In the genomic region with DNA sequence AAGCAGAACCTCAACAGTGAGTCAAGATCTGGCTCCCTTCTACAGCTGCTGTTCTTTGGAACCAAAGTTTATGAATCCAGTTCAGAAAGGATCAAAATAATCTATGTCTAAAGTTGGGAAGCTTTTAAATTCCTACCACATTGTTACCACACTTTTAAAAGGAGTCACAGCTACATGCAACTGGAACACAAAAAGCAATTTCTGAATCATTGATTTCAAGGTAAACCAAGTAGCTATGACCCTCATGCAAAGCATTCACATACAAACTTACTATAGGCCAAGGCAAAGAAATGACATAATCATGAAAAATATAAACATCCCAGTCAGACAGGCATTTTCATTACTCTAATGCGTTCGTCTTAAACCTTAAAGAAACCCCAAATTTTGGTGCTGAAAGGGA, we compare ENCODE assay signal across 24 cellular contexts. TPM values are rescaled to one million over a fixed set of nuclear protein-coding genes. Genes with fewer than 3 reads are reported as not detected.
A peak's percentile ranks its signal among the peaks of the same experiment; 100 is the strongest.
DNase-seq lines count a peak whose midpoint lies in the region; ATAC-seq, FAIRE-seq and TF ChIP-seq lines count a peak whose summit lies in the region.
"Had no signal": no experiment of that assay in that cellular context is flagged by ENCODE, and none has a peak within 500 bp of the region (broad histone marks: within the 10 kb centered on the region; RNA-seq: fewer than 3 reads in every experiment).

No MANE protein-coding gene starts in this region.

- no peaks in the 10 kb centered on the region for H3K27me3 ChIP-seq in PC-9 (ENCODE audit: insufficient read depth, low read depth)
- no peaks in the 10 kb centered on the region for H3K27me3 ChIP-seq in hepatocyte
- no peaks in the 10 kb centered on the region for H3K27me3 ChIP-seq in smooth muscle cell (ENCODE audit: low read depth)
- peaks cover 5 to 49% of the 10 kb centered on the region in 2 experiments; a peak in 4 of 5 replicates for H3K27me3 ChIP-seq in HepG2 (ENCODE audit: control insufficient read depth in 1 of 2, insufficient read depth in 2 of 2, low read length in 2 of 2)
- H3K27me3 ChIP-seq: tibial nerve had no signal

- CTCF ChIA-PET in HEK293 (lab: Yijun Ruan, JAX) = interaction anchor here (0.6 to 2.4 kb wide), 23 partner anchors 11 to 933 kb away, joined by 3 to 24 read pairs (median 5); no protein-coding TSS in a partner anchor
- CTCF ChIA-PET in PC-9 (lab: Charles Lee) = no interaction called here
- CTCF ChIA-PET in HepG2 (lab: Yijun Ruan, JAX; ENCODE audit: low intra/inter-chr PET ratio, low total read pairs) = no interaction called here

- peaks cover 18% of the 10 kb centered on the region for H3F3A ChIP-seq in PC-9 (ENCODE audit: insufficient read depth, low read depth)
- H3F3A ChIP-seq in smooth muscle cell (ENCODE audit: low read depth) = peaks cover 20% of the 10 kb centered on the region

- H3K27ac ChIP-seq in HEK293 (ENCODE audit: extremely low read depth, low read depth, low read length) (no peak overlapping the region), PC-9 (peak overlapping the region; percentile 92), hepatocyte (peak overlapping the region; percentile 3), smooth muscle cell (ENCODE audit: low read depth) (peak overlapping the region; percentile 68), HepG2 (ENCODE audit: extremely low read length, insufficient read depth, low read length) (no peak overlapping the region)
- H3K27ac ChIP-seq: colonic mucosa had no signal

- H3K79me2 ChIP-seq in PC-9 (ENCODE audit: low read depth) (no peaks in the 10 kb centered on the region), hepatocyte (peaks cover 70% of the 10 kb centered on the region), smooth muscle cell (ENCODE audit: low read depth) (peaks cover 83% of the 10 kb centered on the region), HepG2 (ENCODE audit: insufficient read depth, low read length) (no peaks in the 10 kb centered on the region)

- TF ChIP-seq CTCF in HEK293 (tag by site-specific recombination; IDR thresholded peaks at IDR 0.05) (no peak), PC-9 (conservative IDR thresholded peaks at IDR 0.05) (no peak), hepatocyte (IDR thresholded peaks at IDR 0.05; ENCODE audit: poor library complexity) (no peak), smooth muscle cell (IDR thresholded peaks at IDR 0.05; ENCODE audit: borderline replicate concordance, insufficient read depth, poor library complexity, severe bottlenecking) (no peak), HepG2 (CRISPR knock-in tag; IDR thresholded peaks at IDR 0.05) (no peak)

- no peak overlapping the region for H3K4me3 ChIP-seq in HEK293 (ENCODE audit: low read depth, low read length)
- H3K4me3 ChIP-seq in PC-9 = no peak overlapping the region
- H3K4me3 ChIP-seq in hepatocyte = no peak overlapping the region
- H3K4me3 ChIP-seq in smooth muscle cell = peak overlapping the region; percentile 91
- H3K4me3 ChIP-seq in HepG2 (replicated peaks in 1 of 3; ENCODE audit: insufficient read depth in 1 of 3, low read depth in 2 of 3, low read length in 3 of 3) = no peak overlapping the region
- H3K4me3 ChIP-seq: colonic mucosa had no signal

- no peak for ATAC-seq in HepG2
- ATAC-seq: activated T-cell treated with anti-CD3 and anti-CD28 coated beads, Interleukin-2, amount 50 U/mL, for 4 hours; left ventricle myocardium superior; natural killer cell had no signal

- in situ Hi-C loops in HepG2 (cut with HindIII; ENCODE audit: extremely low pct_ligation_motif_present, low pct_unique_long_range_greater_than_20kb) = no loop called here

- intact Hi-C loops in PC-9 (cut with micrococcal nuclease; ENCODE audit: unreplicated experiment) (no loop called here), HepG2 (cut with micrococcal nuclease; ENCODE audit: unreplicated experiment) (loop anchor here (1.0 kb wide), 1 partner anchor 20 kb away; no protein-coding TSS in a partner anchor)

- H4K20me1 ChIP-seq in PC-9 (ENCODE audit: insufficient read depth) (no peaks in the 10 kb centered on the region), hepatocyte (ENCODE audit: insufficient read depth, poor library complexity, severe bottlenecking) (peaks cover 6% of the 10 kb centered on the region), smooth muscle cell (ENCODE audit: low read depth) (peaks cover 34% of the 10 kb centered on the region), HepG2 (ENCODE audit: insufficient read depth, low read length) (no peaks in the 10 kb centered on the region)

- TF ChIP-seq EP300 in HepG2 (IDR thresholded peaks at IDR 0.05; ENCODE audit: low read depth in 2 of 2, low read length in 2 of 2) = no peak
- no peak for TF ChIP-seq EP300 in HepG2 (CRISPR knock-in tag; IDR thresholded peaks at IDR 0.05; ENCODE audit: borderline replicate concordance)

- H3K9me3 ChIP-seq in HEK293 (ENCODE audit: control insufficient read depth, insufficient read depth, low read depth, low read length) = no peaks in the 10 kb centered on the region
- H3K9me3 ChIP-seq in PC-9 (ENCODE audit: insufficient read depth, low read depth) = no peaks in the 10 kb centered on the region
- H3K9me3 ChIP-seq in hepatocyte (ENCODE audit: low read depth) = no peaks in the 10 kb centered on the region
- H3K9me3 ChIP-seq in smooth muscle cell (replicated peaks; ENCODE audit: low read depth) = no peaks in the 10 kb centered on the region
- H3K9me3 ChIP-seq in HepG2 (ENCODE audit: low read length) = no peaks in the 10 kb centered on the region
- H3K9me3 ChIP-seq: Caco-2, colonic mucosa, tibial nerve had no signal

- H3K9ac ChIP-seq in smooth muscle cell (ENCODE audit: low read depth) (peak overlapping the region; percentile 32), HepG2 (ENCODE audit: insufficient read depth, low read depth, low read length) (no peak overlapping the region)

- TF ChIP-seq RAD21 in HepG2 (CRISPR knock-in tag; IDR thresholded peaks at IDR 0.05) = no peak

- POLR2A ChIA-PET in HEK293 (lab: Yijun Ruan, JAX) = interaction anchor here (1.4 to 1.6 kb wide), 2 partner anchors 26 to 89 kb away, joined by 3 to 6 read pairs; no protein-coding TSS in a partner anchor
- POLR2A ChIA-PET in PC-9 (lab: Charles Lee; ENCODE audit: unreplicated experiment) = no interaction called here
- POLR2A ChIA-PET in HepG2 (lab: Yijun Ruan, JAX) = no interaction called here

- WGBS in hepatocyte (ENCODE audit: low lambda C conversion rate, missing lambda C conversion rate) = 72% methylated on average over 2 of the region's 2 CpGs
- WGBS in smooth muscle cell (ENCODE audit: low lambda C conversion rate) = 41% methylated on average over 2 of the region's 2 CpGs
- 0% methylated on average over 2 of the region's 2 CpGs for WGBS in HepG2 (ENCODE audit: low lambda C conversion rate)

- peak overlapping the region; percentile 70 for H3K4me2 ChIP-seq in PC-9
- peak overlapping the region; percentile 77 for H3K4me2 ChIP-seq in hepatocyte
- H3K4me2 ChIP-seq in smooth muscle cell = peak overlapping the region; percentile 91
- H3K4me2 ChIP-seq in HepG2 (ENCODE audit: low read depth, low read length) = no peak overlapping the region

- no TSS peak for BruUV-seq in PC-9 (replicated peaks; lab: Mats Ljungman, UMichigan)
- no TSS peak for BruUV-seq in HepG2 (replicated peaks; lab: Mats Ljungman, UMichigan)

- H2AFZ ChIP-seq in PC-9 (no peak overlapping the region), hepatocyte (no peak overlapping the region), smooth muscle cell (ENCODE audit: low read depth) (no peak overlapping the region), HepG2 (ENCODE audit: low read length) (no peak overlapping the region)

- no peaks in the 10 kb centered on the region for H3K9me2 ChIP-seq in PC-9 (ENCODE audit: insufficient read depth)
- no peaks in the 10 kb centered on the region for H3K9me2 ChIP-seq in hepatocyte (replicated peaks; ENCODE audit: insufficient read depth)

- H3K36me3 ChIP-seq in HEK293 (ENCODE audit: control insufficient read depth in 2 of 2, insufficient read depth in 1 of 2, low read length in 2 of 2) (no peaks in the 10 kb centered on the region), PC-9 (ENCODE audit: low read depth) (no peaks in the 10 kb centered on the region), hepatocyte (replicated peaks; ENCODE audit: insufficient read depth, low read depth) (no peaks in the 10 kb centered on the region), smooth muscle cell (ENCODE audit: low read depth) (no peaks in the 10 kb centered on the region), HepG2 (replicated peaks in 1 of 2; ENCODE audit: control insufficient read depth in 1 of 2, insufficient read depth in 2 of 2, low read length in 2 of 2) (no peaks in the 10 kb centered on the region)
- H3K36me3 ChIP-seq: colonic mucosa, tibial nerve had no signal

- no peak for TF ChIP-seq POLR2A in HepG2 (IDR thresholded peaks at IDR 0.05; ENCODE audit: insufficient read depth in 1 of 2, low read depth in 2 of 2, low read length in 2 of 2)

- DNase-seq in PC-9 = no peak
- no peak for DNase-seq in hepatocyte (ENCODE audit: low spot score)
- DNase-seq in smooth muscle cell (lab: John Stamatoyannopoulos, UW; ENCODE audit: unreplicated experiment) = no peak
- DNase-seq in HepG2 (ENCODE audit: low spot score) = no peak
- no peak for DNase-seq in NCI-H69 (lab: John Stamatoyannopoulos, UW)
- DNase-seq in hippocampal formation (lab: John Stamatoyannopoulos, UW) = no peak
- DNase-seq: activated CD4-positive, alpha-beta T cell treated with anti-CD3 and anti-CD28 coated beads for 48 hours; activated naive CD4-positive, alpha-beta T cell treated with Interleukin-2 at 50 U/mL for 16 hours; activated T-cell treated with anti-CD3 and anti-CD28 coated beads, Interleukin-2, amount 50 U/mL, for 4 hours; C1 segment of cervical spinal cord; Caco-2; colonic mucosa; DMS79 treated with DMSO at 0.1 percent for 48 hours; left ventricle myocardium superior; natural killer cell; NCI-H1436; NCI-H446 treated with DMSO at 0.1 percent for 48 hours; retina; Right ventricle myocardium superior; stimulated activated CD4-positive, alpha-beta T cell treated with anti-CD3 and anti-CD28 coated beads, Interleukin-2, amount 100 ng/mL, for 24 hours had no signal

- no peak for FAIRE-seq in HepG2 (lab: Jason Lieb, UNC)
- FAIRE-seq: bronchial epithelial cell, H54 had no signal

- H3K4me1 ChIP-seq in HEK293 (ENCODE audit: control insufficient read depth, insufficient read depth, low read length) (peaks cover 32% of the 10 kb centered on the region), PC-9 (replicated peaks; ENCODE audit: insufficient read depth) (peaks cover 20% of the 10 kb centered on the region), hepatocyte (ENCODE audit: insufficient read depth) (peaks cover 19% of the 10 kb centered on the region), smooth muscle cell (ENCODE audit: low read depth) (peaks cover 36% of the 10 kb centered on the region), HepG2 (ENCODE audit: insufficient read depth, low read length) (no peaks in the 10 kb centered on the region)

RNA-seq across cellular contexts. Expression of a gene that starts 3.5 kb away (rescaled TPM):
- not detected in 2 replicates for total RNA-seq in PC-9 (2021)
- total RNA-seq in hepatocyte = 35.9 and 50.1 TPM in 2 replicates
- 21.6 and 27.6 TPM in 2 replicates for polyA plus RNA-seq in hepatocyte
- 37.0 and 37.2 TPM in 2 replicates for total RNA-seq in smooth muscle cell
- 14.9 and 18.9 TPM in 2 replicates for polyA plus RNA-seq in smooth muscle cell
- total RNA-seq in HepG2 (2016; rRNA removed; fragmentation: Illumina TruSeq; extraction: Trizol) = 0.03 TPM in 1 of 2 replicates, not detected in the other
- not detected in 2 replicates for total RNA-seq in HepG2 (2016; cell fraction: cytosol; rRNA removed; fragmentation: Illumina TruSeq; extraction: Trizol; ENCODE audit: low read depth)
- total RNA-seq in HepG2 (2016; cell fraction: insoluble cytoplasmic fraction; rRNA removed; fragmentation: Illumina TruSeq; extraction: Trizol) = not detected in 2 replicates
- 0.03 TPM in 1 of 2 replicates, not detected in the other for total RNA-seq in HepG2 (2016; cell fraction: membrane; rRNA removed; fragmentation: Illumina TruSeq; extraction: Trizol)
- total RNA-seq in HepG2 (2016; cell fraction: nucleus; rRNA removed; fragmentation: Illumina TruSeq; extraction: Trizol) = not detected in 2 replicates
- 0.01 and 0.03 TPM in 2 replicates for polyA plus RNA-seq in HepG2 (2011; rRNA removed)
- 0.01 TPM in 1 of 2 replicates, not detected in the other for polyA plus RNA-seq in HepG2 (2011; cell fraction: cytosol; rRNA removed)
- 0.05 TPM in 1 of 2 replicates, not detected in the other for polyA plus RNA-seq in HepG2 (2011; cell fraction: nucleus; rRNA removed)
- not detected in 2 replicates for polyA plus RNA-seq in HepG2 (2012)
- not detected in 2 replicates for polyA plus RNA-seq in HepG2 (2016; cell fraction: cytosol; fragmentation: Illumina TruSeq; extraction: Trizol; ENCODE audit: low read depth)
- not detected in 2 replicates for polyA plus RNA-seq in HepG2 (2016; cell fraction: insoluble cytoplasmic fraction; fragmentation: Illumina TruSeq; extraction: Trizol; ENCODE audit: low read depth)
- not detected in 2 replicates for polyA plus RNA-seq in HepG2 (2016; cell fraction: membrane; fragmentation: Illumina TruSeq; extraction: Trizol; ENCODE audit: low read depth)
- not detected in 2 replicates for polyA plus RNA-seq in HepG2 (2016; cell fraction: nucleus; fragmentation: Illumina TruSeq; extraction: Trizol; ENCODE audit: insufficient read depth, low read depth)
- polyA minus RNA-seq in HepG2 (2011; rRNA and poly(A)+ RNA removed; ENCODE audit: low replicate concordance) = 0.77 TPM in 1 of 2 replicates, not detected in the other
- polyA minus RNA-seq in HepG2 (2011; cell fraction: cytosol; rRNA and poly(A)+ RNA removed) = not detected in 2 replicates
- not detected in 2 replicates for polyA minus RNA-seq in HepG2 (2011; cell fraction: nucleus; rRNA and poly(A)+ RNA removed)

Comparison
In these comparisons a context has a peak if more than half of its experiments do, and no peak if none do; other contexts are left out.
1. H3K27ac ChIP-seq: peak in PC-9 (single experiment), hepatocyte (single experiment) and smooth muscle cell (single experiment); none in HEK293 (single experiment) and HepG2 (single experiment).
2. RNA of a gene that starts 3.5 kb away (total RNA-seq): 35.9 to 50.1 TPM in hepatocyte and 37.0 to 37.2 TPM in smooth muscle cell; not detected in PC-9 and 0.03 TPM in HepG2; every median in the first group is over 10 times any median in the second.